In the genomic region with DNA sequence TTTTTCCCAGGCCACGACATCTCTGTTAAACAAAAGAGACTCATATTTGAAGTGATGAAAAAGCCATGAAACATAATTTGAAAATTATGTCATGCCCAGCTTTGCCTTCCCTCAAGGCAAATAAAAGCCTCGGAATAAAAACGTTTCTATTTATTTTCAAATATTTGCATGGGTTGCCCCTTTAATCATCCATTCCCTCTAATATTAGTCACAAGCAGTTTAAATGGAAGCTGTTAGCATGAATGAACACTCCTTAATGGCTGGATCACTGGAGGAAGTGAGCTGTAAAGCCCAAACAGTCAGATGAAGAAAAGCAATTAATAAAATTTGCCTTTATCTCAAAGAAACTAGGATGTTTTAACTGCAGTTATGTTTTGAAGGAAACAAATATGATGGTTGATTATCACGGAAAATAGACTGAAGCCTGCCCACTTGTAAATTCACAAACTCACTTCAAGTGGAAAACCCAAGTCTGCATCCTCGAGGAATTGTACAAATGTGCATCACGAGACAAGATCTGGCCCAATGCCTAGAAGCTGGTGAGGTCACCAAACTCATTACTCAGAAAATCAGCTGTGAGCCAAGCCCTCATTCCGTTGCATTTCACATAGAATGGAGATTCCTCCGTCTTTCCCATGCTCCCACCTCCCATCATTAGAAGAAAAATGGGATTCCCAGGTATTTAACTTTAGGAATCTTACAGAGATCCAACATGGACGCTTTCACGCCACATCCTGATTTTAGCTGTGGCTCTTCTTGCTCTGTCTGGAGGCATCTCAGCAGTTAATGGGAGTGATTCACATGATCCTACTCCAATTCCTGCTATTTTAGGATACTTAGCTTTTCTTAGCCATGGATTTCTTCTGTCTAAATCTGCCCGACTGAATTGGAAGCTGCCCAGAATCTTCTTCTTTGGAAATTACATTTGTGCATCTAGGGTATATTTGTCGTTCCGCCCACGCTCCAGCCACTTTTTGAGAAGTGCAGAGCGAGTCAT, we compare ENCODE assay signal across 8 cellular contexts.
DNase-seq lines count a peak whose midpoint lies in the region; ATAC-seq, FAIRE-seq and TF ChIP-seq lines count a peak whose summit lies in the region.

No MANE protein-coding gene starts in this region.

- peak overlapping the region; percentile 83 for H3K27ac ChIP-seq in keratinocyte (ENCODE audit: control insufficient read depth, insufficient read depth, low read length)
- H3K27ac ChIP-seq in substantia nigra (ENCODE audit: low read depth, low read length, poor library complexity, severe bottlenecking), result peak overlapping the region; percentile 75

- no peaks in the 10 kb centered on the region for H4K20me1 ChIP-seq in keratinocyte (ENCODE audit: control insufficient read depth, extremely low read depth, insufficient read depth, low read length)

- H3K4me2 ChIP-seq in keratinocyte (ENCODE audit: control insufficient read depth, extremely low read depth, insufficient read depth, low read depth, low read length), result peak overlapping the region; percentile 93

- peaks cover 15% of the 10 kb centered on the region for H3K4me1 ChIP-seq in keratinocyte (ENCODE audit: control insufficient read depth, extremely low read depth, insufficient read depth, low read length)

- FAIRE-seq in keratinocyte (lab: Jason Lieb, UNC), result peak; percentile 94

- peak overlapping the region in 2 of 3 experiments; percentile 41 to 61 for H3K4me3 ChIP-seq in keratinocyte (ENCODE audit: control insufficient read depth in 2 of 3, extremely low read depth in 1 of 3, insufficient read depth in 2 of 3, low read depth in 1 of 3, low read length in 3 of 3)

- H3K27me3 ChIP-seq in keratinocyte (ENCODE audit: control insufficient read depth, extremely low read depth, insufficient read depth, low read length), result no peaks in the 10 kb centered on the region

- no peaks in the 10 kb centered on the region for H3K9me1 ChIP-seq in keratinocyte (ENCODE audit: control insufficient read depth, extremely low read depth, insufficient read depth, low read length)

- no peaks in the 10 kb centered on the region for H3K79me2 ChIP-seq in keratinocyte (ENCODE audit: control insufficient read depth, insufficient read depth, low read length)

- no peaks in the 10 kb centered on the region for H3K36me3 ChIP-seq in keratinocyte (ENCODE audit: control insufficient read depth in 2 of 2, extremely low read depth in 1 of 2, insufficient read depth in 2 of 2, low read length in 2 of 2)

- no peaks in the 10 kb centered on the region for H3K9me3 ChIP-seq in keratinocyte (ENCODE audit: control insufficient read depth, low read depth, low read length)

- H2AFZ ChIP-seq in keratinocyte (ENCODE audit: control insufficient read depth, low read length), result peak overlapping the region; percentile 57

- DNase-seq in HT-29 (ENCODE audit: low spot score) (peak; percentile 5), brain pericyte (ENCODE audit: low read depth, low spot score) (peak; percentile 47), keratinocyte (ENCODE audit: low read depth, low spot score) (peak; percentile 77), substantia nigra (lab: John Stamatoyannopoulos, UW) (peak in 37 of 49 donors; percentile 8 to 72 (median 28))
- no peak for DNase-seq in stimulated activated CD4-positive, alpha-beta T cell treated with anti-CD3 and anti-CD28 coated beads, Interleukin-4, amount 100 ng/mL, for 4 hours

- ATAC-seq in HG02678 (IDR thresholded peaks at IDR 0.05; ENCODE audit: unreplicated experiment), result no peak
- ATAC-seq in HG03280 (IDR thresholded peaks at IDR 0.05; ENCODE audit: unreplicated experiment), result no peak
- ATAC-seq in GM18907 (IDR thresholded peaks at IDR 0.05; ENCODE audit: unreplicated experiment), result no peak

- dilution Hi-C loops in keratinocyte (cut with MboI; ENCODE audit: extremely low pct_ligation_motif_present, low sequenced_read_pairs), result no loop called here

- H3K9ac ChIP-seq in keratinocyte (ENCODE audit: control insufficient read depth, extremely low read depth, insufficient read depth, low read length), result peak overlapping the region; percentile 68

- no peak for TF ChIP-seq CTCF in keratinocyte (optimal IDR thresholded peaks at IDR 0.05 in 1 of 3, IDR thresholded peaks at IDR 0.05 in 1 of 3, conservative IDR thresholded peaks at IDR 0.05 in 1 of 3; ENCODE audit: extremely low read depth in 1 of 3, insufficient read depth in 2 of 3, low read length in 3 of 3)

Comparison
In these comparisons a context has a peak if more than half of its experiments do, and no peak if none do; other contexts are left out.
1. DNase-seq: peak in HT-29 (single experiment), brain pericyte (single experiment), keratinocyte (single experiment) and substantia nigra (37 of 49); none in stimulated activated CD4-positive, alpha-beta T cell treated with anti-CD3 and anti-CD28 coated beads, Interleukin-4, amount 100 ng/mL, for 4 hours (0 of 2).